In genomic region chr10:110861476-110861875, GRCh38 we compare ENCODE assay signal across 15 cellular contexts. TPM values are rescaled to one million over a fixed set of nuclear protein-coding genes. Genes with fewer than 3 reads are reported as not detected.
DNase-seq lines count a peak whose midpoint lies in the region; ATAC-seq, FAIRE-seq and TF ChIP-seq lines count a peak whose summit lies in the region.
"Had no signal": no experiment of that assay in that cellular context is flagged by ENCODE, and none has a peak within 500 bp of the region (broad histone marks: within the 10 kb centered on the region; RNA-seq: fewer than 3 reads in every experiment).

No MANE protein-coding gene starts in this region.

- POLR2A ChIA-PET in CD8-positive, alpha-beta memory T cell (lab: Charles Lee): interaction anchor here (0.7 to 5.3 kb wide), 6 partner anchors 9 to 1586 kb away, joined by 3 to 54 read pairs (median 4); partner anchors contain the start of genes PDCD4, VTI1A and ZDHHC6

- DNase-seq in CD8-positive, alpha-beta memory T cell: no peak
- DNase-seq in RWPE2 (ENCODE audit: low spot score): no peak
- DNase-seq in epithelial cell of prostate (ENCODE audit: low read depth, low spot score): no peak
- no peak for DNase-seq in small intestine
- DNase-seq in NCI-H1417 treated with DMSO at 0.1 percent for 48 hours (lab: John Stamatoyannopoulos, UW): no peak
- no peak for DNase-seq in hepatic stellate cell (ENCODE audit: low spot score)
- DNase-seq in NCI-H524 treated with DMSO at 0.1 percent for 48 hours (lab: John Stamatoyannopoulos, UW): no peak
- DNase-seq: brain microvascular endothelial cell; COR-L47; IMR-90; NCI-H748 treated with DMSO at 0.1 percent for 48 hours; SHP77 treated with DMSO at 0.1 percent for 48 hours; stimulated activated CD4-positive, alpha-beta T cell treated with anti-CD3 and anti-CD28 coated beads, Interleukin-2, amount 100 ng/mL, for 48 hours had no signal

- H3K4me3 Mint-ChIP-seq in CD8-positive, alpha-beta memory T cell: peak overlapping the region in 4 of 7 donors; percentile 12 to 78 (median 47)

- H3K9me3 Mint-ChIP-seq in CD8-positive, alpha-beta memory T cell: no peaks in the 10 kb centered on the region

- no peaks in the 10 kb centered on the region for H3K36me3 ChIP-seq in CD8-positive, alpha-beta memory T cell (ENCODE audit: insufficient read depth, low read length)
- H3K36me3 ChIP-seq in RWPE2 (ENCODE audit: low read depth): no peaks in the 10 kb centered on the region
- H3K36me3 ChIP-seq in small intestine (ENCODE audit: control insufficient read depth in 2 of 2, insufficient read depth in 2 of 2, low read length in 2 of 2): no peaks in the 10 kb centered on the region
- H3K36me3 ChIP-seq: brain microvascular endothelial cell had no signal

- peaks cover 94% of the 10 kb centered on the region for H3K4me1 ChIP-seq in CD8-positive, alpha-beta memory T cell (ENCODE audit: insufficient read depth, low read length)
- peaks cover 44% of the 10 kb centered on the region for H3K4me1 ChIP-seq in RWPE2 (ENCODE audit: insufficient read depth, poor library complexity, severe bottlenecking)
- peaks cover 30 to 41% of the 10 kb centered on the region in 2 donors for H3K4me1 ChIP-seq in small intestine (ENCODE audit: control insufficient read depth in 2 of 2, insufficient read depth in 1 of 2, low read depth in 1 of 2, low read length in 1 of 2)

- no peak for ATAC-seq in RWPE2 (ENCODE audit: low read depth)
- ATAC-seq in HG03095 (IDR thresholded peaks at IDR 0.05; ENCODE audit: unreplicated experiment): no peak

- H3K27ac ChIP-seq in CD8-positive, alpha-beta memory T cell (ENCODE audit: low read depth, low read length): no peak overlapping the region
- H3K27ac ChIP-seq in RWPE2 (ENCODE audit: poor library complexity, severe bottlenecking) (peak overlapping the region; percentile 77), epithelial cell of prostate (peak overlapping the region; percentile 83), small intestine (ENCODE audit: low read depth in 1 of 2, low read length in 1 of 2) (peak overlapping the region; percentile 85 to 95)
- H3K27ac ChIP-seq: brain microvascular endothelial cell had no signal

- peaks cover 91 to 95% (median 93%) of the 10 kb centered on the region in 3 donors for H3K4me1 Mint-ChIP-seq in CD8-positive, alpha-beta memory T cell

- H3K27me3 ChIP-seq in CD8-positive, alpha-beta memory T cell (ENCODE audit: insufficient read depth, low read length, poor library complexity, severe bottlenecking): no peaks in the 10 kb centered on the region
- H3K27me3 ChIP-seq in RWPE2 (ENCODE audit: insufficient read depth, poor library complexity, severe bottlenecking) (no peaks in the 10 kb centered on the region), small intestine (ENCODE audit: control insufficient read depth in 2 of 2, insufficient read depth in 2 of 2, low read length in 2 of 2) (no peaks in the 10 kb centered on the region)
- H3K27me3 ChIP-seq: brain microvascular endothelial cell had no signal

- no peak for FAIRE-seq in small intestine (lab: Jason Lieb, UNC)
- FAIRE-seq: endothelial cell of umbilical vein had no signal

- H3K36me3 Mint-ChIP-seq in CD8-positive, alpha-beta memory T cell: peaks cover 0 to 2% (median 0%) of the 10 kb centered on the region in 3 donors

- 94 to 98% (median 95%) methylated on average over 2 of the region's 2 CpGs for WGBS in small intestine, 3 donors

- no peaks in the 10 kb centered on the region for H3K27me3 Mint-ChIP-seq in CD8-positive, alpha-beta memory T cell

- CTCF ChIA-PET in CD8-positive, alpha-beta memory T cell (lab: Charles Lee): interaction anchor here (0.9 to 3.8 kb wide), 6 partner anchors 8 to 58 kb away, joined by 3 to 22 read pairs (median 6); partner anchors contain the start of gene PDCD4

- no peaks in the 10 kb centered on the region for H3K9me3 ChIP-seq in CD8-positive, alpha-beta memory T cell (ENCODE audit: low read length)
- H3K9me3 ChIP-seq in RWPE2 (ENCODE audit: severe bottlenecking): no peaks in the 10 kb centered on the region
- no peaks in the 10 kb centered on the region for H3K9me3 ChIP-seq in small intestine (ENCODE audit: control insufficient read depth, low read depth)

- TF ChIP-seq CTCF in RWPE2 (IDR thresholded peaks at IDR 0.05; ENCODE audit: poor library complexity, severe bottlenecking): no peak

- peak overlapping the region; percentile 89 to 99 (median 98) for H3K27ac Mint-ChIP-seq in CD8-positive, alpha-beta memory T cell

- peak overlapping the region; percentile 20 for H3K4me3 ChIP-seq in CD8-positive, alpha-beta memory T cell (ENCODE audit: low read length)
- H3K4me3 ChIP-seq in RWPE2 (ENCODE audit: severe bottlenecking): no peak overlapping the region
- no peak overlapping the region for H3K4me3 ChIP-seq in small intestine (ENCODE audit: low read depth in 1 of 2, low read length in 2 of 2)

RNA-seq across cellular contexts. Expression of gene PDCD4, which starts 10.3 kb away (rescaled TPM):
- total RNA-seq in CD8-positive, alpha-beta memory T cell: 10 to 100 TPM; 88.4 to 96.1 TPM
- 540 TPM for polyA plus RNA-seq in CD8-positive, alpha-beta memory T cell
- polyA plus RNA-seq in small intestine: 100 to 1,000 TPM; 111 to 309 (median 124) TPM

RNA-seq across cellular contexts. Expression of gene BBIP1, which starts 57.5 kb away (rescaled TPM):
- total RNA-seq in CD8-positive, alpha-beta memory T cell: 10 to 100 TPM; 36.4 to 41.1 TPM
- polyA plus RNA-seq in CD8-positive, alpha-beta memory T cell: 34.9 TPM
- 10 to 100 TPM; 10.7 to 19.0 (median 15.9) TPM for polyA plus RNA-seq in small intestine

RNA-seq across cellular contexts. Expression of gene SHOC2, which starts 57.9 kb away (rescaled TPM):
- total RNA-seq in CD8-positive, alpha-beta memory T cell: 10 to 100 TPM; 57.4 to 63.1 TPM
- 57.5 TPM for polyA plus RNA-seq in CD8-positive, alpha-beta memory T cell
- polyA plus RNA-seq in small intestine: 10 to 100 TPM; 17.8 to 27.3 (median 23.2) TPM
